Comparison of ENCODE assay signal across 1 cellular context in genomic region chr22:46006379-46007002, GRCh38.
TF ChIP-seq lines count a peak whose summit lies in the region.

No MANE protein-coding gene starts in this region.

TF ChIP-seq in HepG2, 621 proteins besides CTCF, POLR2A, EP300 and RAD21 (continued from another document and continues in another):
- TF ChIP-seq PRDM15 (CRISPR knock-in tag; IDR thresholded peaks at IDR 0.05) (peak; percentile 68; the same call in 1 of the 2 replicates), MIER2 (CRISPR knock-in tag; IDR thresholded peaks at IDR 0.05) (0 out of 2 replicates have a peak, but pooled peaks have one; percentile 61), CCAR2 (optimal IDR thresholded peaks at IDR 0.05; ENCODE audit: low read depth, low read length) (no peak), DR1 (CRISPR knock-in tag; IDR thresholded peaks at IDR 0.05) (no peak), ZNF546 (CRISPR knock-in tag; conservative IDR thresholded peaks at IDR 0.05) (no peak), FOXA1 (IDR thresholded peaks at IDR 0.05) (no peak), FOXA1 (CRISPR knock-in tag; IDR thresholded peaks at IDR 0.05) (no peak), ZSCAN25 (CRISPR knock-in tag; IDR thresholded peaks at IDR 0.05) (no peak), ZNF574 (CRISPR knock-in tag; IDR thresholded peaks at IDR 0.05) (peak; percentile 65), SNAPC5 (CRISPR knock-in tag; IDR thresholded peaks at IDR 0.05; ENCODE audit: borderline replicate concordance) (no peak), AHDC1 (CRISPR knock-in tag; IDR thresholded peaks at IDR 0.05; ENCODE audit: borderline replicate concordance) (no peak), ELF3 (CRISPR knock-in tag; IDR thresholded peaks at IDR 0.05) (peak; percentile 49; the same call in 1 of the 2 replicates), ZFP1 (CRISPR knock-in tag; IDR thresholded peaks at IDR 0.05) (no peak), ELF1 (CRISPR knock-in tag; IDR thresholded peaks at IDR 0.05) (0 out of 2 replicates have a peak, but pooled peaks have one; percentile 34), ZNF296 (CRISPR knock-in tag; conservative IDR thresholded peaks at IDR 0.05) (0 out of 2 replicates have a peak, but pooled peaks have one; percentile 8), TRIM24 (CRISPR knock-in tag; IDR thresholded peaks at IDR 0.05) (no peak), DNMT1 (CRISPR knock-in tag; IDR thresholded peaks at IDR 0.05) (no peak), ZNF251 (CRISPR knock-in tag; IDR thresholded peaks at IDR 0.05) (no peak), ZHX2 (IDR thresholded peaks at IDR 0.05; ENCODE audit: low read depth) (no peak), ZHX2 (CRISPR knock-in tag; IDR thresholded peaks at IDR 0.05; ENCODE audit: borderline replicate concordance) (no peak), ZNF18 (CRISPR knock-in tag; IDR thresholded peaks at IDR 0.05; ENCODE audit: insufficient replicate concordance) (no peak), ZNF383 (CRISPR knock-in tag; IDR thresholded peaks at IDR 0.05; ENCODE audit: borderline replicate concordance) (no peak), ZNF740 (CRISPR knock-in tag; IDR thresholded peaks at IDR 0.05) (peak; percentile 90), UBTF (CRISPR knock-in tag; IDR thresholded peaks at IDR 0.05) (peak; percentile 44; the same call in 1 of the 2 replicates), ZNF703 (CRISPR knock-in tag; IDR thresholded peaks at IDR 0.05; ENCODE audit: borderline replicate concordance) (no peak), ZNF563 (CRISPR knock-in tag; IDR thresholded peaks at IDR 0.05) (no peak), ZMYM2 (CRISPR knock-in tag; IDR thresholded peaks at IDR 0.05) (no peak), ZNF33B (CRISPR knock-in tag; IDR thresholded peaks at IDR 0.05) (no peak), REL (CRISPR knock-in tag; conservative IDR thresholded peaks at IDR 0.05) (no peak), PAF1 (CRISPR knock-in tag; IDR thresholded peaks at IDR 0.05) (no peak), RELA (CRISPR knock-in tag; IDR thresholded peaks at IDR 0.05) (no peak), ZNF451 (CRISPR knock-in tag; IDR thresholded peaks at IDR 0.05) (no peak; the same call in 1 of the 2 replicates), HNRNPL (IDR thresholded peaks at IDR 0.05; ENCODE audit: low read depth, low read length) (0 out of 2 replicates have a peak, but pooled peaks have one; percentile 4), NFE2L2 (IDR thresholded peaks at IDR 0.05; ENCODE audit: low read length) (no peak)
